In the genomic region with DNA sequence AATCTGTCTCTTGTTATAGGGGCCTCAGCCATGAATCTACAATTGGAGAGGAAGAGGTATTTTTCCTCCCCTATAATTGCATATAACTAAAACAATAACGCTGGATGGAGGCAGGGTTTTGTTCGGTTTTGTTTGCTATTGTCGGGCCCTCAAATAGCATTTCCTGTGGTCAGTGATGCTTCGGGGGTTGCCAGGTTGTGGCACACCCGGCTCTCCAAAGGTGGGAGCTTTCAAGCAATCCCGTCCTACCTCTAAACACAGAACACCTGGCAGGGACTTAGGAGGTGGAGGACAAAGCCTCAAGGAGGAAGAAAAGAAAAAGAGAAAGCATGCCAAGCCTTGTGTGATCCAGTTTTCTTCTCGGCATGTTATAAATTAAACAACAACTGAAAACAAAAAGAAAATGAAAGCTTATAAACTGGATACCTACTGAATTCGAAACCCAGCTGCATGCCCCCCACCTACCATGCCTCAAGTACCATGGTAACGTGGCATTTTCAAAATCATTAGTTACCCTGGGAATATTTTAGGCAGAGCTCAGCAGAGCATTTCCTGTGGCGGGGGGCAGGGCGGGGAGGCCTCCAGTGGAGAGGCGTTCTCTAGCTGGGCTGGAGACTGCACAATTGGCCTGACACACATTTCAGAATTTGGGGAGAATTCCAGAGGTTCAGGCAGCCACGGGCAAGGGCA, we compare ENCODE assay signal across 9 cellular contexts.
DNase-seq lines count a peak whose midpoint lies in the region; ATAC-seq and TF ChIP-seq lines count a peak whose summit lies in the region.
"Had no signal": no experiment of that assay in that cellular context is flagged by ENCODE, and none has a peak within 500 bp of the region (broad histone marks: within the 10 kb centered on the region; RNA-seq: fewer than 3 reads in every experiment).

No MANE protein-coding gene starts in this region.

- DNase-seq in astrocyte of the hippocampus (ENCODE audit: low read depth, low spot score) (peak; percentile 75), osteoblast (ENCODE audit: insufficient read length, low spot score, missing footprints) (no peak), SKM-1 treated with dmso at 0.1 percent for 144 hours (lab: John Stamatoyannopoulos, UW; ENCODE audit: unreplicated experiment) (no peak), GM13976 (ENCODE audit: low spot score) (no peak)
- no peak for DNase-seq in stimulated activated CD4-positive, alpha-beta T cell treated with anti-CD3 and anti-CD28 coated beads, Interleukin-15, amount 100 ng/mL, for 24 hours
- DNase-seq in stimulated activated naive CD4-positive, alpha-beta T cell (lab: John Stamatoyannopoulos, UW): no peak
- DNase-seq: activated effector memory CD4-positive, alpha-beta T cell treated with Interleukin-2 at 50 U/mL for 16 hours had no signal

- ATAC-seq in GM18502 (IDR thresholded peaks at IDR 0.05; ENCODE audit: poor library complexity, unreplicated experiment) (peak; percentile 63), HG02973 (IDR thresholded peaks at IDR 0.05; ENCODE audit: unreplicated experiment) (peak; percentile 61)

- peak overlapping the region; percentile 64 for H3K4me3 ChIP-seq in osteoblast (ENCODE audit: insufficient read depth, low read length)

- no peaks in the 10 kb centered on the region for H3K9me3 ChIP-seq in osteoblast (ENCODE audit: low read depth, low read length)

- no peaks in the 10 kb centered on the region for H4K20me1 ChIP-seq in osteoblast (ENCODE audit: insufficient read depth, low read length)

- H3K79me2 ChIP-seq in osteoblast (ENCODE audit: insufficient read depth, low read length): no peaks in the 10 kb centered on the region

- TF ChIP-seq CTCF in osteoblast (IDR thresholded peaks at IDR 0.05; ENCODE audit: extremely low read depth, low read depth, low read length) (no peak), GM13976 (IDR thresholded peaks at IDR 0.05; ENCODE audit: borderline replicate concordance, control extremely low read depth, extremely low read depth, insufficient read depth, missing control alignments) (no peak)

- no peaks in the 10 kb centered on the region for H3K27me3 ChIP-seq in osteoblast (ENCODE audit: insufficient read depth, low read length)

- in situ Hi-C loops in GM13976 (cut with MboI; ENCODE audit: low sequenced_read_pairs, unreplicated experiment): no loop called here

- H2AFZ ChIP-seq in osteoblast (ENCODE audit: low read length): peak overlapping the region; percentile 90

- peaks cover 25% of the 10 kb centered on the region for H3K4me1 ChIP-seq in osteoblast (ENCODE audit: insufficient read depth, low read length)

- no peaks in the 10 kb centered on the region for H3K36me3 ChIP-seq in osteoblast (ENCODE audit: insufficient read depth, low read length)

- H3K27ac ChIP-seq in osteoblast (ENCODE audit: low read depth, low read length): peak overlapping the region; percentile 87

- H3K4me2 ChIP-seq in osteoblast (ENCODE audit: insufficient read depth, low read length): peak overlapping the region; percentile 83
